In the genomic region with DNA sequence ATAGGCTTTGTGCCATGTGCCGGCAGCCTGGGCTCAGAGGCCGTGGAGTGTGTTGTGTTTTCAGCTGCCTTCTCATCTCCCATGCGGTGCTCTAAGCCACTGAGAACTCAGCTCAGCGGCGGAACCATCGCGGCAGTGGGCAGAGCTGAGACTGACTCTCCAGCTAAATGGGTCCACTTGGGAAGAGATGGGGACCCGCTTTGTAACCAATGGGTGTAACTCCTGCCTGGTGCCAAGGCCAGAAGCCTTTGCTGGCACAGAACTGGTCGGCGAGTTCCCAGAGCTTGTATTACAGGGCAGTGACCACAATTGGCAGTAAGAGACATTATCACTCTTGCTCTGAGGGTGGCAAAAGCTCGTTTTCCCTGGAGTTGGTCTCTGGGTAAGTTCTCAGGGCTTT, we compare ENCODE assay signal across 17 cellular contexts.
DNase-seq lines count a peak whose midpoint lies in the region; ATAC-seq and TF ChIP-seq lines count a peak whose summit lies in the region.
"Had no signal": no experiment of that assay in that cellular context is flagged by ENCODE, and none has a peak within 500 bp of the region (broad histone marks: within the 10 kb centered on the region; RNA-seq: fewer than 3 reads in every experiment).

No MANE protein-coding gene starts in this region.

- no peaks in the 10 kb centered on the region for H3K27me3 Mint-ChIP-seq in osteocyte (ENCODE audit: unreplicated experiment)
- H3K27me3 Mint-ChIP-seq in endodermal cell (ENCODE audit: insufficient read depth), result no peaks in the 10 kb centered on the region

- H3K4me1 ChIP-seq in endodermal cell (ENCODE audit: control insufficient read depth, insufficient read depth, low read length), result peaks cover under 1% of the 10 kb centered on the region
- H3K4me1 ChIP-seq: BE2C had no signal

- H3K36me3 Mint-ChIP-seq in osteocyte (ENCODE audit: unreplicated experiment) (peaks cover 60% of the 10 kb centered on the region), endodermal cell (ENCODE audit: low read depth) (peaks cover 84% of the 10 kb centered on the region)

- H3K9me3 Mint-ChIP-seq in osteocyte (ENCODE audit: unreplicated experiment), result no peaks in the 10 kb centered on the region
- H3K9me3 Mint-ChIP-seq in endodermal cell, result no peaks in the 10 kb centered on the region
- H3K9me3 Mint-ChIP-seq: CD4-positive, alpha-beta T cell; GM23338 had no signal

- no peak for ATAC-seq in HG03378 (IDR thresholded peaks at IDR 0.05; ENCODE audit: unreplicated experiment)
- ATAC-seq: GM23338, HCT116 had no signal

- H3K36me3 ChIP-seq in endodermal cell (ENCODE audit: control insufficient read depth, insufficient read depth, low read length), result peaks cover 94% of the 10 kb centered on the region

- peak overlapping the region; percentile 27 for H3K27ac Mint-ChIP-seq in osteocyte (ENCODE audit: unreplicated experiment)
- no peak overlapping the region for H3K27ac Mint-ChIP-seq in endodermal cell
- H3K27ac Mint-ChIP-seq: CD4-positive, alpha-beta T cell; GM23338 had no signal

- H3K27ac ChIP-seq in endodermal cell (ENCODE audit: low read depth, low read length), result no peak overlapping the region

- TF ChIP-seq CTCF in osteocyte (IDR thresholded peaks at IDR 0.05), result no peak
- no peak for TF ChIP-seq CTCF in GM10248 (IDR thresholded peaks at IDR 0.05; ENCODE audit: control extremely low read depth, extremely low read depth, low read depth, missing control alignments)
- no peak for TF ChIP-seq CTCF in endodermal cell (conservative IDR thresholded peaks at IDR 0.05)

- POLR2A ChIA-PET in GM10248 (lab: Yijun Ruan, JAX), result no interaction called here

- no peaks in the 10 kb centered on the region for H3K9me3 ChIP-seq in endodermal cell (ENCODE audit: control insufficient read depth, low read length)
- H3K9me3 ChIP-seq: BE2C had no signal

- CTCF ChIA-PET in GM10248 (lab: Yijun Ruan, JAX), result no interaction called here

- no peak overlapping the region for H3K9ac ChIP-seq in endodermal cell (ENCODE audit: extremely low read depth, low read length, poor library complexity, severe bottlenecking)

- DNase-seq in astrocyte of the hippocampus (ENCODE audit: low read depth, low spot score), result peak; percentile 11
- DNase-seq in head of caudate nucleus, result peak in 25 of 42 donors; percentile 5 to 60 (median 33)
- DNase-seq in osteocyte (ENCODE audit: extremely low spot score, unreplicated experiment), result no peak
- DNase-seq in GM10248 (ENCODE audit: extremely low spot score), result no peak
- DNase-seq in endodermal cell, result no peak
- no peak for DNase-seq in KG1 (lab: John Stamatoyannopoulos, UW)
- DNase-seq: BE2C; Calu3; CD4-positive, alpha-beta T cell; DMS79; NCI-H187; NCI-H446; RPMI8226; SIG-M5 had no signal

- peaks cover 7% of the 10 kb centered on the region for H3K4me1 Mint-ChIP-seq in osteocyte (ENCODE audit: unreplicated experiment)
- peaks cover 11% of the 10 kb centered on the region for H3K4me1 Mint-ChIP-seq in endodermal cell

- intact Hi-C loops in head of caudate nucleus (cut with DNase I), result no loop called here

- 94 to 96% methylated on average over 11 of the region's 11 CpGs for WGBS in endodermal cell (ENCODE audit: insufficient coverage in 1 of 2, insufficient read length in 1 of 2), 2 experiments

- H3K4me3 Mint-ChIP-seq in osteocyte (ENCODE audit: unreplicated experiment), result no peak overlapping the region
- H3K4me3 Mint-ChIP-seq in endodermal cell, result no peak overlapping the region
- H3K4me3 Mint-ChIP-seq: CD4-positive, alpha-beta T cell; GM23338 had no signal

- H3K27me3 ChIP-seq in endodermal cell (ENCODE audit: control insufficient read depth, insufficient read depth, low read length, poor library complexity, severe bottlenecking), result no peaks in the 10 kb centered on the region
- H3K27me3 ChIP-seq: BE2C had no signal

- no peak overlapping the region for H3K4me3 ChIP-seq in endodermal cell (ENCODE audit: low read length)
- H3K4me3 ChIP-seq: GM23338 had no signal

Comparison
In these comparisons a context has a peak if more than half of its experiments do, and no peak if none do; other contexts are left out.
1. DNase-seq: peak in astrocyte of the hippocampus (single experiment) and head of caudate nucleus (25 of 42); none in osteocyte (single experiment), GM10248 (single experiment), endodermal cell (single experiment) and KG1 (single experiment).